ENCODE assay signal across 1 cellular context in the genomic region with DNA sequence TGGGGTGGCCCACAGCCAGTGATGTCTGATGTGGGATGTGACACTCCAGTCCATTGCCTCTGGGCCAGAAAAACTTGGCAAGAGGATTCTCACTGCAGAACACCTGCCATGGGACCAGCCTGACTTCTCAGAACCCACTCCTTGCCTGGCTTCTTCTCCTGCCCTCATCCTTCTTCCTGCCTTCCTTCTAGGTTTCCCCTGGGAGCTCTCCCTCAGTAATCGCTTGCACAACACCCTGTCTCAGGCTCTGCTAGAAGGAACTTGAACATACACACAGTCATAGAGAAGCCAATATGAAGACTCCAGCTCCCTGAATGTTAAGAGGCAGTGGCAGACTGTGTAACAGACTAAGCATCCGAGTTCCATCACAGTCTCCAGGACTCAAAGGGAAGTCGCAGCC.
TF ChIP-seq lines count a peak whose summit lies in the region.

No MANE protein-coding gene starts in this region.

TF ChIP-seq in IMR-90, 13 proteins besides CTCF, POLR2A, EP300 and RAD21:
- TF ChIP-seq BHLHE40 (IDR thresholded peaks at IDR 0.05; ENCODE audit: low read depth, low read length) = no peak
- TF ChIP-seq CEBPB (IDR thresholded peaks at IDR 0.05; ENCODE audit: low read depth, low read length) = peak; percentile 54
